In genomic region chr3:150385296-150386242, GRCh38 we compare ENCODE assay signal across 8 cellular contexts. TPM values are rescaled to one million over a fixed set of nuclear protein-coding genes. Genes with fewer than 3 reads are reported as not detected.
DNase-seq lines count a peak whose midpoint lies in the region; ATAC-seq, FAIRE-seq and TF ChIP-seq lines count a peak whose summit lies in the region.

No MANE protein-coding gene starts in this region.

- peaks cover 11% of the 10 kb centered on the region for H3K4me1 ChIP-seq in effector memory CD4-positive, alpha-beta T cell (ENCODE audit: control insufficient read depth, insufficient read depth, low read length, poor library complexity, severe bottlenecking)
- no peaks in the 10 kb centered on the region for H3K4me1 ChIP-seq in small intestine (ENCODE audit: control insufficient read depth in 2 of 2, insufficient read depth in 1 of 2, low read depth in 1 of 2, low read length in 1 of 2)
- no peaks in the 10 kb centered on the region for H3K4me1 ChIP-seq in ovary (ENCODE audit: insufficient read depth)

- TF ChIP-seq CTCF in GM06990 (IDR thresholded peaks at IDR 0.05; ENCODE audit: insufficient read depth, low read length, poor library complexity, severe bottlenecking) (no peak), ovary (IDR thresholded peaks at IDR 0.05) (no peak), brain microvascular endothelial cell (IDR thresholded peaks at IDR 0.05; ENCODE audit: low read depth, low read length, missing control alignments) (no peak)

- DNase-seq in GM06990 (ENCODE audit: extremely low read depth, insufficient read length) (peak; percentile 78), small intestine (no peak), MG63 (no peak), ovary (no peak), brain microvascular endothelial cell (no peak)
- DNase-seq in effector memory CD4-positive, alpha-beta T cell = no peak

- in situ Hi-C loops in brain microvascular endothelial cell (cut with HindIII; ENCODE audit: low pct_ligation_motif_present, low sequenced_read_pairs) = no loop called here

- ATAC-seq in GM19467 (IDR thresholded peaks at IDR 0.05; ENCODE audit: unreplicated experiment) (peak; percentile 28), HG03439 (IDR thresholded peaks at IDR 0.05; ENCODE audit: unreplicated experiment) (peak; percentile 36)

- TF ChIP-seq POLR2A in ovary (IDR thresholded peaks at IDR 0.05) = no peak

- WGBS in small intestine, 3 donors = 68 to 84% (median 71%) methylated on average over 6 of the region's 6 CpGs
- WGBS in ovary, 3 donors = 85 to 90% (median 88%) methylated on average over 6 of the region's 6 CpGs

- no peak overlapping the region for H3K27ac ChIP-seq in effector memory CD4-positive, alpha-beta T cell (ENCODE audit: insufficient read depth, low read length, poor library complexity, severe bottlenecking)
- H3K27ac ChIP-seq in small intestine (ENCODE audit: low read depth in 1 of 2, low read length in 1 of 2) (peak overlapping the region in 1 of 2 donors; percentile 11), ovary (no peak overlapping the region), brain microvascular endothelial cell (no peak overlapping the region)

- H3K36me3 ChIP-seq in GM06990 (ENCODE audit: control insufficient read depth, insufficient read depth, low read length) (no peaks in the 10 kb centered on the region), small intestine (ENCODE audit: control insufficient read depth in 2 of 2, insufficient read depth in 2 of 2, low read length in 2 of 2) (no peaks in the 10 kb centered on the region), MG63 (no peaks in the 10 kb centered on the region), ovary (no peaks in the 10 kb centered on the region), brain microvascular endothelial cell (replicated peaks) (no peaks in the 10 kb centered on the region)
- no peaks in the 10 kb centered on the region for H3K36me3 ChIP-seq in effector memory CD4-positive, alpha-beta T cell (ENCODE audit: control insufficient read depth, insufficient read depth, low read length)

- TF ChIP-seq EP300 in ovary (IDR thresholded peaks at IDR 0.05) = no peak

- 0 out of 2 replicates have a peak overlapping the region, but pooled peaks have one; percentile 5 for H3K4me3 ChIP-seq in GM06990 (replicated peaks; ENCODE audit: low read depth, low read length)
- H3K4me3 ChIP-seq in effector memory CD4-positive, alpha-beta T cell (ENCODE audit: insufficient read depth, low read depth, low read length, poor library complexity, severe bottlenecking) = peak overlapping the region; percentile 40
- no peak overlapping the region for H3K4me3 ChIP-seq in small intestine (ENCODE audit: low read depth in 1 of 2, low read length in 2 of 2)
- no peak overlapping the region for H3K4me3 ChIP-seq in MG63
- no peak overlapping the region for H3K4me3 ChIP-seq in ovary
- no peak overlapping the region for H3K4me3 ChIP-seq in brain microvascular endothelial cell (ENCODE audit: low read depth, low read length)

- H3K9me3 ChIP-seq in effector memory CD4-positive, alpha-beta T cell (ENCODE audit: control insufficient read depth, low read length) = no peaks in the 10 kb centered on the region
- H3K9me3 ChIP-seq in small intestine (ENCODE audit: control insufficient read depth, low read depth) = no peaks in the 10 kb centered on the region
- H3K9me3 ChIP-seq in MG63 = no peaks in the 10 kb centered on the region
- H3K9me3 ChIP-seq in ovary = no peaks in the 10 kb centered on the region

- intact Hi-C loops in ovary (cut with DNase I) = no loop called here

- FAIRE-seq in small intestine (lab: Jason Lieb, UNC) = no peak

- H3K27me3 ChIP-seq in GM06990 (replicated peaks; ENCODE audit: control insufficient read depth, insufficient read depth, low read length) (no peaks in the 10 kb centered on the region), small intestine (ENCODE audit: control insufficient read depth in 2 of 2, insufficient read depth in 2 of 2, low read length in 2 of 2) (no peaks in the 10 kb centered on the region), MG63 (no peaks in the 10 kb centered on the region), ovary (no peaks in the 10 kb centered on the region), brain microvascular endothelial cell (replicated peaks) (no peaks in the 10 kb centered on the region)
- no peaks in the 10 kb centered on the region for H3K27me3 ChIP-seq in effector memory CD4-positive, alpha-beta T cell (replicated peaks; ENCODE audit: control insufficient read depth, insufficient read depth, low read length, poor library complexity, severe bottlenecking)

RNA-seq across cellular contexts. Expression of gene TSC22D2, which starts 22.5 kb away (rescaled TPM):
- polyA plus RNA-seq in small intestine (1 to 10 TPM; 5.9 to 8.5 (median 6.5) TPM), ovary (10 to 100 TPM; 11.2 to 23.1 TPM)
- 6.3 and 10.3 TPM in 2 replicates for total RNA-seq in MG63 (2014; rRNA removed; shearing (Covaris generic); ENCODE audit: low replicate concordance)
- 10 to 100 TPM; 13.8 to 33.4 (median 28.0) TPM for total RNA-seq in ovary

Comparison
In these comparisons a context has a peak if more than half of its experiments do, and no peak if none do; other contexts are left out.
1. H3K4me3 ChIP-seq: peak in GM06990 (single experiment) and effector memory CD4-positive, alpha-beta T cell (single experiment); none in small intestine (0 of 2), MG63 (single experiment), ovary (single experiment) and brain microvascular endothelial cell (single experiment).